ENCODE assay signal across 1 cellular context in the genomic region with DNA sequence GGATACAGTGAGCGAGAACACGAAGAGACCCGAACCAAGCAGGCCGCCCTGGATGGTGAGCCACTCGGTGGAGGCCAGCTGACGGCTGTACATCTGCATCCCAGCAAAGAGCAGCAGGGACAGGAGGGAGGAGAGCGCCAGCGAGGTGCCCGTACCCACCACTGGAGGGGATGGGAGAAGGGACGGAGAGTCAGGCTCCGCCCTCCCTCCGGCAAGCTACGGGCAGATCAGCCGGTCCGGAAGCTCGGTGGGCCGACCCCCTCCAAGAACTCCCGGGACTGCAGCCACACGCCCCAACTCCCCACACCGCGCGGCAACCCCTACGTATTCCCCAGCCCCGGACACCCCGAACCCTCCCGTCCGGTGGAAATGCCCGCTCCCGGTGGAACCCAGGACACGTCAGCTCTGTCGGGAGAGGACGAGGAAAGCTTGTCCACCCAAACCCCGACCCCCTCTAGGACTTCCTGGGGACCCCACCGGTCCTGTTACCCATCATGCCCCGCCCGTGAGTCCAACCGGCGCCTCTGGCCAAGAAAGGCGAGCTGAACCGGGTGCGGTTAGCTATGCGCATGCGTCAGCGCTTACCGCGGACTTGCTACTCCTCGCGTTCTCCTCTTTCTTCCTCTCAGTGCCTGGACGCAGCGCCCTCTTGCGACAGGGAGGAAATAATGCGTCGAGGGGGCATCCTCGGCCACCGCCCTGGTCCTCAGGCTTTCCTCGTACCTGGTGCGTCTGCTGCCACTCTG.
TF ChIP-seq lines count a peak whose summit lies in the region.

A gene (minus strand): TSS at position 573 of the 746 bp plus-strand sequence. CDS start 80 bp downstream, at position 493.

TF ChIP-seq in HepG2, 621 proteins besides CTCF, POLR2A, EP300 and RAD21 (continued from another document and continues in another):
- TF ChIP-seq, protein P1, sequence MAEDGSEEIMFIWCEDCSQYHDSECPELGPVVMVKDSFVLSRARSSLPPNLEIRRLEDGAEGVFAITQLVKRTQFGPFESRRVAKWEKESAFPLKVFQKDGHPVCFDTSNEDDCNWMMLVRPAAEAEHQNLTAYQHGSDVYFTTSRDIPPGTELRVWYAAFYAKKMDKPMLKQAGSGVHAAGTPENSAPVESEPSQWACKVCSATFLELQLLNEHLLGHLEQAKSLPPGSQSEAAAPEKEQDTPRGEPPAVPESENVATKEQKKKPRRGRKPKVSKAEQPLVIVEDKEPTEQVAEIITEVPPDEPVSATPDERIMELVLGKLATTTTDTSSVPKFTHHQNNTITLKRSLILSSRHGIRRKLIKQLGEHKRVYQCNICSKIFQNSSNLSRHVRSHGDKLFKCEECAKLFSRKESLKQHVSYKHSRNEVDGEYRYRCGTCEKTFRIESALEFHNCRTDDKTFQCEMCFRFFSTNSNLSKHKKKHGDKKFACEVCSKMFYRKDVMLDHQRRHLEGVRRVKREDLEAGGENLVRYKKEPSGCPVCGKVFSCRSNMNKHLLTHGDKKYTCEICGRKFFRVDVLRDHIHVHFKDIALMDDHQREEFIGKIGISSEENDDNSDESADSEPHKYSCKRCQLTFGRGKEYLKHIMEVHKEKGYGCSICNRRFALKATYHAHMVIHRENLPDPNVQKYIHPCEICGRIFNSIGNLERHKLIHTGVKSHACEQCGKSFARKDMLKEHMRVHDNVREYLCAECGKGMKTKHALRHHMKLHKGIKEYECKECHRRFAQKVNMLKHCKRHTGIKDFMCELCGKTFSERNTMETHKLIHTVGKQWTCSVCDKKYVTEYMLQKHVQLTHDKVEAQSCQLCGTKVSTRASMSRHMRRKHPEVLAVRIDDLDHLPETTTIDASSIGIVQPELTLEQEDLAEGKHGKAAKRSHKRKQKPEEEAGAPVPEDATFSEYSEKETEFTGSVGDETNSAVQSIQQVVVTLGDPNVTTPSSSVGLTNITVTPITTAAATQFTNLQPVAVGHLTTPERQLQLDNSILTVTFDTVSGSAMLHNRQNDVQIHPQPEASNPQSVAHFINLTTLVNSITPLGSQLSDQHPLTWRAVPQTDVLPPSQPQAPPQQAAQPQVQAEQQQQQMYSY (CRISPR knock-in tag; IDR thresholded peaks at IDR 0.05), result peak; percentile 60; the same call in 1 of the 2 replicates
- TF ChIP-seq JUNB (CRISPR knock-in tag; IDR thresholded peaks at IDR 0.05; ENCODE audit: borderline replicate concordance), result no peak
- 0 out of 2 replicates have a peak, but pooled peaks have one; percentile 46 for TF ChIP-seq ZFYVE20 (CRISPR knock-in tag; IDR thresholded peaks at IDR 0.05; ENCODE audit: borderline replicate concordance, low read depth)
- TF ChIP-seq NFE2 (CRISPR knock-in tag; IDR thresholded peaks at IDR 0.05), result no peak
- TF ChIP-seq, protein P2, sequence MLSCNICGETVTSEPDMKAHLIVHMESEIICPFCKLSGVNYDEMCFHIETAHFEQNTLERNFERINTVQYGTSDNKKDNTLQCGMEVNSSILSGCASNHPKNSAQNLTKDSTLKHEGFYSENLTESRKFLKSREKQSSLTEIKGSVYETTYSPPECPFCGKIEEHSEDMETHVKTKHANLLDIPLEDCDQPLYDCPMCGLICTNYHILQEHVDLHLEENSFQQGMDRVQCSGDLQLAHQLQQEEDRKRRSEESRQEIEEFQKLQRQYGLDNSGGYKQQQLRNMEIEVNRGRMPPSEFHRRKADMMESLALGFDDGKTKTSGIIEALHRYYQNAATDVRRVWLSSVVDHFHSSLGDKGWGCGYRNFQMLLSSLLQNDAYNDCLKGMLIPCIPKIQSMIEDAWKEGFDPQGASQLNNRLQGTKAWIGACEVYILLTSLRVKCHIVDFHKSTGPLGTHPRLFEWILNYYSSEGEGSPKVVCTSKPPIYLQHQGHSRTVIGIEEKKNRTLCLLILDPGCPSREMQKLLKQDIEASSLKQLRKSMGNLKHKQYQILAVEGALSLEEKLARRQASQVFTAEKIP (CRISPR knock-in tag; IDR thresholded peaks at IDR 0.05; ENCODE audit: borderline replicate concordance), result no peak
- no peak for TF ChIP-seq PCBP2 (optimal IDR thresholded peaks at IDR 0.05; ENCODE audit: low read depth, low read length, poor library complexity, severe bottlenecking)
- no peak for TF ChIP-seq ZNF234 (CRISPR knock-in tag; conservative IDR thresholded peaks at IDR 0.05)
- TF ChIP-seq, protein P3, sequence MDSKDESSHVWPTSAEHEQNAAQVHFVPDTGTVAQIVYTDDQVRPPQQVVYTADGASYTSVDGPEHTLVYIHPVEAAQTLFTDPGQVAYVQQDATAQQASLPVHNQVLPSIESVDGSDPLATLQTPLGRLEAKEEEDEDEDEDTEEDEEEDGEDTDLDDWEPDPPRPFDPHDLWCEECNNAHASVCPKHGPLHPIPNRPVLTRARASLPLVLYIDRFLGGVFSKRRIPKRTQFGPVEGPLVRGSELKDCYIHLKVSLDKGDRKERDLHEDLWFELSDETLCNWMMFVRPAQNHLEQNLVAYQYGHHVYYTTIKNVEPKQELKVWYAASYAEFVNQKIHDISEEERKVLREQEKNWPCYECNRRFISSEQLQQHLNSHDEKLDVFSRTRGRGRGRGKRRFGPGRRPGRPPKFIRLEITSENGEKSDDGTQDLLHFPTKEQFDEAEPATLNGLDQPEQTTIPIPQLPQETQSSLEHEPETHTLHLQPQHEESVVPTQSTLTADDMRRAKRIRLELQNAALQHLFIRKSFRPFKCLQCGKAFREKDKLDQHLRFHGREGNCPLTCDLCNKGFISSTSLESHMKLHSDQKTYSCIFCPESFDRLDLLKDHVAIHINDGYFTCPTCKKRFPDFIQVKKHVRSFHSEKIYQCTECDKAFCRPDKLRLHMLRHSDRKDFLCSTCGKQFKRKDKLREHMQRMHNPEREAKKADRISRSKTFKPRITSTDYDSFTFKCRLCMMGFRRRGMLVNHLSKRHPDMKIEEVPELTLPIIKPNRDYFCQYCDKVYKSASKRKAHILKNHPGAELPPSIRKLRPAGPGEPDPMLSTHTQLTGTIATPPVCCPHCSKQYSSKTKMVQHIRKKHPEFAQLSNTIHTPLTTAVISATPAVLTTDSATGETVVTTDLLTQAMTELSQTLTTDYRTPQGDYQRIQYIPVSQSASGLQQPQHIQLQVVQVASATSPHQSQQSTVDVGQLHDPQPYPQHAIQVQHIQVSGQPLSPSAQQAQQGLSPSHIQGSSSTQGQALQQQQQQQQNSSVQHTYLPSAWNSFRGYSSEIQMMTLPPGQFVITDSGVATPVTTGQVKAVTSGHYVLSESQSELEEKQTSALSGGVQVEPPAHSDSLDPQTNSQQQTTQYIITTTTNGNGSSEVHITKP (CRISPR knock-in tag; IDR thresholded peaks at IDR 0.05; ENCODE audit: low read depth), result peak; percentile 58; the same call in 1 of the 2 replicates
- no peak for TF ChIP-seq ZNF30 (CRISPR knock-in tag; IDR thresholded peaks at IDR 0.05)
- peak; percentile 92 for TF ChIP-seq ZNF331 (CRISPR knock-in tag; IDR thresholded peaks at IDR 0.05)
- no peak for TF ChIP-seq MBD4 (IDR thresholded peaks at IDR 0.05; ENCODE audit: borderline replicate concordance, low read length)
- peak; percentile 79 for TF ChIP-seq ELF3 (CRISPR knock-in tag; IDR thresholded peaks at IDR 0.05)
- TF ChIP-seq ZNF564 (CRISPR knock-in tag; IDR thresholded peaks at IDR 0.05), result no peak
- peak; percentile 95 for TF ChIP-seq KAT8 (CRISPR knock-in tag; IDR thresholded peaks at IDR 0.05)
- peak; percentile 49 for TF ChIP-seq KDM4B (CRISPR knock-in tag; IDR thresholded peaks at IDR 0.05)
- TF ChIP-seq, protein P4, sequence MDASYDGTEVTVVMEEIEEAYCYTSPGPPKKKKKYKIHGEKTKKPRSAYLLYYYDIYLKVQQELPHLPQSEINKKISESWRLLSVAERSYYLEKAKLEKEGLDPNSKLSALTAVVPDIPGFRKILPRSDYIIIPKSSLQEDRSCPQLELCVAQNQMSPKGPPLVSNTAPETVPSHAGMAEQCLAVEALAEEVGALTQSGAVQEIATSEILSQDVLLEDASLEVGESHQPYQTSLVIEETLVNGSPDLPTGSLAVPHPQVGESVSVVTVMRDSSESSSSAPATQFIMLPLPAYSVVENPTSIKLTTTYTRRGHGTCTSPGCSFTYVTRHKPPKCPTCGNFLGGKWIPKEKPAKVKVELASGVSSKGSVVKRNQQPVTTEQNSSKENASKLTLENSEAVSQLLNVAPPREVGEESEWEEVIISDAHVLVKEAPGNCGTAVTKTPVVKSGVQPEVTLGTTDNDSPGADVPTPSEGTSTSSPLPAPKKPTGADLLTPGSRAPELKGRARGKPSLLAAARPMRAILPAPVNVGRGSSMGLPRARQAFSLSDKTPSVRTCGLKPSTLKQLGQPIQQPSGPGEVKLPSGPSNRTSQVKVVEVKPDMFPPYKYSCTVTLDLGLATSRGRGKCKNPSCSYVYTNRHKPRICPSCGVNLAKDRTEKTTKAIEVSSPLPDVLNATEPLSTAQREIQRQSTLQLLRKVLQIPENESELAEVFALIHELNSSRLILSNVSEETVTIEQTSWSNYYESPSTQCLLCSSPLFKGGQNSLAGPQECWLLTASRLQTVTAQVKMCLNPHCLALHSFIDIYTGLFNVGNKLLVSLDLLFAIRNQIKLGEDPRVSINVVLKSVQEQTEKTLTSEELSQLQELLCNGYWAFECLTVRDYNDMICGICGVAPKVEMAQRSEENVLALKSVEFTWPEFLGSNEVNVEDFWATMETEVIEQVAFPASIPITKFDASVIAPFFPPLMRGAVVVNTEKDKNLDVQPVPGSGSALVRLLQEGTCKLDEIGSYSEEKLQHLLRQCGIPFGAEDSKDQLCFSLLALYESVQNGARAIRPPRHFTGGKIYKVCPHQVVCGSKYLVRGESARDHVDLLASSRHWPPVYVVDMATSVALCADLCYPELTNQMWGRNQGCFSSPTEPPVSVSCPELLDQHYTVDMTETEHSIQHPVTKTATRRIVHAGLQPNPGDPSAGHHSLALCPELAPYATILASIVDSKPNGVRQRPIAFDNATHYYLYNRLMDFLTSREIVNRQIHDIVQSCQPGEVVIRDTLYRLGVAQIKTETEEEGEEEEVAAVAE (CRISPR knock-in tag; IDR thresholded peaks at IDR 0.05; ENCODE audit: borderline replicate concordance), result peak; percentile 83; the same call in 1 of the 2 replicates
- TF ChIP-seq ZNF501 (CRISPR knock-in tag; IDR thresholded peaks at IDR 0.05), result peak; percentile 91
- TF ChIP-seq, protein P5, sequence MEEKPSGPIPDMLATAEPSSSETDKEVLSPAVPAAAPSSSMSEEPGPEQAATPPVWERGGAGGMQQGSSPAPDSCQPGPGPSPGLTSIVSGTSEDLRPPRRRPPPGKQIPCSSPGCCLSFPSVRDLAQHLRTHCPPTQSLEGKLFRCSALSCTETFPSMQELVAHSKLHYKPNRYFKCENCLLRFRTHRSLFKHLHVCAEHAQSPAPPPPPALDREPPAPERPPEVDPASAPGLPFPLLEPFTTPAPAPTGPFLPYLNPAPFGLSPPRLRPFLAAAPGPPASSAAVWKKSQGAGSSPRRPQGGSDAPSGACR (CRISPR knock-in tag; IDR thresholded peaks at IDR 0.05), result no peak
- TF ChIP-seq, protein P6, sequence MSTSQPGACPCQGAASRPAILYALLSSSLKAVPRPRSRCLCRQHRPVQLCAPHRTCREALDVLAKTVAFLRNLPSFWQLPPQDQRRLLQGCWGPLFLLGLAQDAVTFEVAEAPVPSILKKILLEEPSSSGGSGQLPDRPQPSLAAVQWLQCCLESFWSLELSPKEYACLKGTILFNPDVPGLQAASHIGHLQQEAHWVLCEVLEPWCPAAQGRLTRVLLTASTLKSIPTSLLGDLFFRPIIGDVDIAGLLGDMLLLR (CRISPR knock-in tag; IDR thresholded peaks at IDR 0.05), result 0 out of 2 replicates have a peak, but pooled peaks have one; percentile 46
- TF ChIP-seq ZNF337 (CRISPR knock-in tag; IDR thresholded peaks at IDR 0.05; ENCODE audit: borderline replicate concordance, low read depth), result no peak
- TF ChIP-seq SP4 (CRISPR knock-in tag; IDR thresholded peaks at IDR 0.05), result peak; percentile 76; the same call in 1 of the 2 replicates
- peak; percentile 93; the same call in 1 of the 2 replicates for TF ChIP-seq MIER3 (CRISPR knock-in tag; IDR thresholded peaks at IDR 0.05; ENCODE audit: borderline replicate concordance)
- TF ChIP-seq HES4 (CRISPR knock-in tag; IDR thresholded peaks at IDR 0.05; ENCODE audit: borderline replicate concordance), result peak; percentile 69; the same call in 1 of the 2 replicates
- TF ChIP-seq ZNF558 (CRISPR knock-in tag; IDR thresholded peaks at IDR 0.05; ENCODE audit: borderline replicate concordance), result no peak
- no peak for TF ChIP-seq ZFAT (CRISPR knock-in tag; conservative IDR thresholded peaks at IDR 0.05)
- peak; percentile 64 for TF ChIP-seq ZNF335 (CRISPR knock-in tag; IDR thresholded peaks at IDR 0.05)
- TF ChIP-seq, protein P7, sequence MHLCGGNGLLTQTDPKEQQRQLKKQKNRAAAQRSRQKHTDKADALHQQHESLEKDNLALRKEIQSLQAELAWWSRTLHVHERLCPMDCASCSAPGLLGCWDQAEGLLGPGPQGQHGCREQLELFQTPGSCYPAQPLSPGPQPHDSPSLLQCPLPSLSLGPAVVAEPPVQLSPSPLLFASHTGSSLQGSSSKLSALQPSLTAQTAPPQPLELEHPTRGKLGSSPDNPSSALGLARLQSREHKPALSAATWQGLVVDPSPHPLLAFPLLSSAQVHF (CRISPR knock-in tag; IDR thresholded peaks at IDR 0.05), result no peak
- TF ChIP-seq SATB2 (CRISPR knock-in tag; IDR thresholded peaks at IDR 0.05), result no peak
- no peak for TF ChIP-seq PAX8 (CRISPR knock-in tag; IDR thresholded peaks at IDR 0.05; ENCODE audit: borderline replicate concordance)
- TF ChIP-seq BRD4 (CRISPR knock-in tag; IDR thresholded peaks at IDR 0.05), result 0 out of 2 replicates have a peak, but pooled peaks have one; percentile 13
- TF ChIP-seq SALL1 (CRISPR knock-in tag; IDR thresholded peaks at IDR 0.05), result peak; percentile 85
- TF ChIP-seq, protein P8, sequence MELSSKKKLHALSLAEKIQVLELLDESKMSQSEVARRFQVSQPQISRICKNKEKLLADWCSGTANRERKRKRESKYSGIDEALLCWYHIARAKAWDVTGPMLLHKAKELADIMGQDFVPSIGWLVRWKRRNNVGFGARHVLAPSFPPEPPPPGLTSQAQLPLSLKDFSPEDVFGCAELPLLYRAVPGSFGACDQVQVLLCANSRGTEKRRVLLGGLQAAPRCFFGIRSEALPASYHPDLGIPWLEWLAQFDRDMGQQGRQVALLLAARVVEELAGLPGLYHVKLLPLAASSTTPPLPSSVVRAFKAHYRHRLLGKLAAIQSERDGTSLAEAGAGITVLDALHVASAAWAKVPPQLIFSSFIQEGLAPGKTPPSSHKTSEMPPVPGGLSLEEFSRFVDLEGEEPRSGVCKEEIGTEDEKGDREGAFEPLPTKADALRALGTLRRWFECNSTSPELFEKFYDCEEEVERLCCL (CRISPR knock-in tag; IDR thresholded peaks at IDR 0.05; ENCODE audit: borderline replicate concordance), result no peak
- TF ChIP-seq ZMYM4 (CRISPR knock-in tag; IDR thresholded peaks at IDR 0.05), result peak; percentile 96
- TF ChIP-seq, protein P9, sequence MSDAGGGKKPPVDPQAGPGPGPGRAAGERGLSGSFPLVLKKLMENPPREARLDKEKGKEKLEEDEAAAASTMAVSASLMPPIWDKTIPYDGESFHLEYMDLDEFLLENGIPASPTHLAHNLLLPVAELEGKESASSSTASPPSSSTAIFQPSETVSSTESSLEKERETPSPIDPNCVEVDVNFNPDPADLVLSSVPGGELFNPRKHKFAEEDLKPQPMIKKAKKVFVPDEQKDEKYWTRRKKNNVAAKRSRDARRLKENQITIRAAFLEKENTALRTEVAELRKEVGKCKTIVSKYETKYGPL (CRISPR knock-in tag; IDR thresholded peaks at IDR 0.05), result no peak
- no peak for TF ChIP-seq ZIK1 (CRISPR knock-in tag; IDR thresholded peaks at IDR 0.05; ENCODE audit: borderline replicate concordance, low read depth)
- TF ChIP-seq ZNF598 (CRISPR knock-in tag; IDR thresholded peaks at IDR 0.05; ENCODE audit: borderline replicate concordance), result no peak
- TF ChIP-seq MYNN (CRISPR knock-in tag; IDR thresholded peaks at IDR 0.05; ENCODE audit: low read depth), result no peak
- TF ChIP-seq ARNTL (CRISPR knock-in tag; IDR thresholded peaks at IDR 0.05), result no peak
- TF ChIP-seq HCFC1 (IDR thresholded peaks at IDR 0.05; ENCODE audit: low read depth, low read length), result peak; percentile 53; the same call in 1 of the 2 replicates
- TF ChIP-seq ZFY (CRISPR knock-in tag; IDR thresholded peaks at IDR 0.05), result peak; percentile 47; the same call in 1 of the 2 replicates
- peak; percentile 62; the same call in 1 of the 2 replicates for TF ChIP-seq NFKB2 (CRISPR knock-in tag; IDR thresholded peaks at IDR 0.05; ENCODE audit: borderline replicate concordance)
- peak; percentile 43; the same call in 1 of the 2 replicates for TF ChIP-seq ZNF333 (CRISPR knock-in tag; IDR thresholded peaks at IDR 0.05; ENCODE audit: borderline replicate concordance)
